Comparison of ENCODE assay signal across 8 cellular contexts in the genomic region with DNA sequence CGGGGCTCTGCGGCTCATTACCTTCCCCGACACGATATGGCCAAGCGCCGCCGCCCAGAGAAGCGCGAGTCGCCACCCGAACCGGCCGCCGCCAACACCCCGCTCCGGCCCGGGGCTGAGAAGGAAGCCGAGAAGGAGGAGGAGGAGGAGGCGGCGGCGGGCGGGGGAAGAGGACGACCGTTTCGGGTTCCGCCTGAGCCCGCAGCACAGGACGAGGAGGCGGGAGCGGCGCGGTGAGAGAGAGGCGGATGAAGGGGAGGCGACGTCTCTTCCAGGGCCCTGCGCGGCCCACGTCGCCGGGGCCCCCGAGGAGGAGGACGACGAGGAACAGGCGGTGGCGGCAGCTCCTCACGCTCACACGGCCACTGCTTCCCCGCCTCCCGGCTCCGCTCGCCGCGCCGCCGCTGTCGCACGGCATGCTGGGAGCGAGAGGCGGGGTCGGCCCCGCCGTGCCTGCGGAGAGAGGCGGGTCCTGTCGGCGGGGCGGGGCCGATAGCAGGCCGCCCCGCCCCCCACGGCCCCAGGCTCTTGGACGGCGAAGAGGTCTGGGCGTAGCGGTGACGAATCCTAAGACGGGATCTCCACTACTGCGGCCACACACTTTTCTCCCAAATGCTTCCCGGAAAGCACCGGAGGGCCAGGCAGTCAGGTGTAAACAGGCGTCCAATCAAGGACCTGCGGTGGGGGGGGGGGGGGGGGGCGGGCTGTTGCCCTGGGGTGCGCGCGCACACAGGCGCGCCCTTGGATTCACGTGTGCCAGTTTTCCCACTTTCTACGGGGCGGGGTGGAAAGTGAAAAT.
A peak's percentile ranks its signal among the peaks of the same experiment; 100 is the strongest.
DNase-seq lines count a peak whose midpoint lies in the region; ATAC-seq and TF ChIP-seq lines count a peak whose summit lies in the region.

No MANE protein-coding gene starts in this region.

- H3K36me3 Mint-ChIP-seq in activated B cell treated with CpG ODN at 0.5 μM for 24 hours (ENCODE audit: low read depth) (peaks cover 10% of the 10 kb centered on the region), immature natural killer cell (no peaks in the 10 kb centered on the region)

- peak overlapping the region; percentile 89 for H3K4me3 Mint-ChIP-seq in activated B cell treated with CpG ODN at 0.5 μM for 24 hours
- peak overlapping the region; percentile 81 to 89 (median 85) for H3K4me3 Mint-ChIP-seq in immature natural killer cell

- peak; percentile 80 for DNase-seq in 8988T
- DNase-seq in NCI-H2107 (lab: John Stamatoyannopoulos, UW): peak; percentile 68
- DNase-seq in activated B cell treated with CpG ODN at 0.5 μM for 24 hours: peak; percentile 99
- peak; percentile 94 to 97 for DNase-seq in cardiac fibroblast (ENCODE audit: low read depth in 2 of 2)
- peak; percentile 95 to 96 (median 95) for DNase-seq in immature natural killer cell
- peak; percentile 92 for DNase-seq in smooth muscle cell (lab: John Stamatoyannopoulos, UW; ENCODE audit: unreplicated experiment)

- H3K4me3 ChIP-seq in cardiac fibroblast (replicated peaks in 1 of 2; ENCODE audit: low read depth in 2 of 2, low read length in 2 of 2): peak overlapping the region; percentile 58 to 75
- peak overlapping the region; percentile 99 for H3K4me3 ChIP-seq in smooth muscle cell

- peaks cover 3% of the 10 kb centered on the region for H3K4me1 ChIP-seq in smooth muscle cell (ENCODE audit: low read depth)

- WGBS in smooth muscle cell (ENCODE audit: low lambda C conversion rate): 1% methylated on average over 86 of the region's 91 CpGs

- intact Hi-C loops in activated B cell treated with CpG ODN at 0.5 μM for 24 hours (cut with micrococcal nuclease): loop anchor here (5.0 kb wide), 1 partner anchor 55 kb away; no protein-coding TSS in a partner anchor

- no peaks in the 10 kb centered on the region for H3K9me3 Mint-ChIP-seq in activated B cell treated with CpG ODN at 0.5 μM for 24 hours
- H3K9me3 Mint-ChIP-seq in immature natural killer cell: no peaks in the 10 kb centered on the region

- peaks cover 49% of the 10 kb centered on the region for H3K79me2 ChIP-seq in smooth muscle cell (ENCODE audit: low read depth)

- H3K27me3 ChIP-seq in smooth muscle cell (ENCODE audit: low read depth): no peaks in the 10 kb centered on the region

- no peaks in the 10 kb centered on the region for H3K9me3 ChIP-seq in smooth muscle cell (replicated peaks; ENCODE audit: low read depth)

- H3K9ac ChIP-seq in smooth muscle cell (ENCODE audit: low read depth): peak overlapping the region; percentile 97

- H2AFZ ChIP-seq in smooth muscle cell (ENCODE audit: low read depth): peak overlapping the region; percentile 93

- H3K4me1 Mint-ChIP-seq in activated B cell treated with CpG ODN at 0.5 μM for 24 hours: peaks cover 35% of the 10 kb centered on the region
- H3K4me1 Mint-ChIP-seq in immature natural killer cell: peaks cover 13 to 16% of the 10 kb centered on the region in 2 donors

- no peaks in the 10 kb centered on the region for H3K36me3 ChIP-seq in smooth muscle cell (ENCODE audit: low read depth)

- CTCF ChIA-PET in activated B cell treated with CpG ODN at 0.5 μM for 24 hours (lab: Charles Lee): no interaction called here

- POLR2A ChIA-PET in activated B cell treated with CpG ODN at 0.5 μM for 24 hours (lab: Charles Lee): interaction anchor here (0.7 to 1.9 kb wide), 4 partner anchors 15 to 344 kb away, joined by 3 to 25 read pairs (median 4); a partner anchor contains a TSS

- ATAC-seq in GM18517 (IDR thresholded peaks at IDR 0.05; ENCODE audit: unreplicated experiment) (peak; percentile 53), HG03025 (IDR thresholded peaks at IDR 0.05; ENCODE audit: low FRiP score, unreplicated experiment) (peak; percentile 58), activated B cell treated with CpG ODN at 0.5 μM for 24 hours (ENCODE audit: low read depth) (peak; percentile 71)

- TF ChIP-seq CTCF in activated B cell treated with CpG ODN at 0.5 μM for 24 hours (IDR thresholded peaks at IDR 0.05): no peak
- no peak for TF ChIP-seq CTCF in cardiac fibroblast (IDR thresholded peaks at IDR 0.05; ENCODE audit: low read depth, low read length)
- TF ChIP-seq CTCF in smooth muscle cell (IDR thresholded peaks at IDR 0.05; ENCODE audit: borderline replicate concordance, insufficient read depth, poor library complexity, severe bottlenecking): no peak

- H3K4me2 ChIP-seq in smooth muscle cell: peak overlapping the region; percentile 98

- H3K27me3 Mint-ChIP-seq in activated B cell treated with CpG ODN at 0.5 μM for 24 hours (no peaks in the 10 kb centered on the region), immature natural killer cell (ENCODE audit: low read depth in 3 of 3) (peaks cover 16 to 29% (median 23%) of the 10 kb centered on the region in 3 donors)

- H3F3A ChIP-seq in smooth muscle cell (ENCODE audit: low read depth): peaks cover 11% of the 10 kb centered on the region

- H3K27ac ChIP-seq in smooth muscle cell (ENCODE audit: low read depth): peak overlapping the region; percentile 99

- H4K20me1 ChIP-seq in smooth muscle cell (ENCODE audit: low read depth): peaks cover 48% of the 10 kb centered on the region

- peak overlapping the region; percentile 85 for H3K27ac Mint-ChIP-seq in activated B cell treated with CpG ODN at 0.5 μM for 24 hours
- peak overlapping the region; percentile 78 to 92 (median 88) for H3K27ac Mint-ChIP-seq in immature natural killer cell

Comparison
In these comparisons a context has a peak if more than half of its experiments do, and no peak if none do; other contexts are left out.
1. Peak in every context shown above with its lines: DNase-seq, ATAC-seq, H3K4me3 ChIP-seq and H3K27ac ChIP-seq.